19 cellular contexts compared by ENCODE assay signal in the genomic region with DNA sequence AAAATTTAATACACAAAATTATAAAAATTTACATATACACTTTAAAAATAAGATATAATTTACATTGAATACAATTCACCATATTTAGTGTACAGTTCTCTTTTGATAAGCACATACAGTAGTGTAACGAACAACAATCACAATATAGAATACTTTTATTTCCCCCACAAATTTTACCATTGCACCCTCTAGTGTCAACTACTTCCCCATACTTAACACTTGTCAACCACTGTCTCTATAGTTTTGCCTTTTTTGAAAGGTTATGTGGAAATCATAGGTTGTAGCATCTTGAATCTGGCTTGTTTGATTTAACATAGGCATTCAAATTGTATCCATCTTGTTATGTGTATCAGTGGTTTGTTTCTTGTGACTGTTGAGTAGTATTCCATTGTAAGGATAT. TPM values are rescaled to one million over a fixed set of nuclear protein-coding genes. Genes with fewer than 3 reads are reported as not detected.
A peak's percentile ranks its signal among the peaks of the same experiment; 100 is the strongest.
DNase-seq lines count a peak whose midpoint lies in the region; FAIRE-seq and TF ChIP-seq lines count a peak whose summit lies in the region.
"Had no signal": no experiment of that assay in that cellular context is flagged by ENCODE, and none has a peak within 500 bp of the region (broad histone marks: within the 10 kb centered on the region; RNA-seq: fewer than 3 reads in every experiment).

No MANE protein-coding gene starts in this region.

- intact Hi-C loops in esophagus muscularis mucosa (cut with DNase I): no loop called here

- H3K4me2 ChIP-seq in Loucy (ENCODE audit: low read depth, low read length, poor library complexity, severe bottlenecking): no peak overlapping the region
- H3K4me2 ChIP-seq in keratinocyte (ENCODE audit: control insufficient read depth, extremely low read depth, insufficient read depth, low read depth, low read length): no peak overlapping the region
- H3K4me2 ChIP-seq: SK-N-SH had no signal

- H3K9me1 ChIP-seq in keratinocyte (ENCODE audit: control insufficient read depth, extremely low read depth, insufficient read depth, low read length): no peaks in the 10 kb centered on the region

- H3F3A ChIP-seq in Loucy (ENCODE audit: low read depth): no peaks in the 10 kb centered on the region

- H3K27ac Mint-ChIP-seq in progenitor cell of endocrine pancreas: no peak overlapping the region
- H3K27ac Mint-ChIP-seq: naive thymus-derived CD8-positive, alpha-beta T cell; stimulated activated effector memory CD8-positive, alpha-beta T cell treated with anti-CD3 and anti-CD28 coated beads, Interleukin-12 subunit alpha, Interleukin-12 subunit beta, amount 100 ng/mL, for 72 hours had no signal

- TF ChIP-seq POLR2A in esophagus muscularis mucosa (IDR thresholded peaks at IDR 0.05; ENCODE audit: low read depth) (no peak), H54 (IDR thresholded peaks at IDR 0.05; ENCODE audit: low read depth, low read length) (no peak)

- no peaks in the 10 kb centered on the region for H3K4me1 Mint-ChIP-seq in progenitor cell of endocrine pancreas (ENCODE audit: low read depth)
- H3K4me1 Mint-ChIP-seq: naive thymus-derived CD8-positive, alpha-beta T cell; stimulated activated effector memory CD8-positive, alpha-beta T cell treated with anti-CD3 and anti-CD28 coated beads, Interleukin-12 subunit alpha, Interleukin-12 subunit beta, amount 100 ng/mL, for 72 hours had no signal

- peak; percentile 26 for DNase-seq in ELR (ENCODE audit: low read depth)
- DNase-seq in adipocyte (ENCODE audit: low read depth): peak; percentile 8
- DNase-seq in keratinocyte (ENCODE audit: low read depth, low spot score): no peak
- DNase-seq in progenitor cell of endocrine pancreas (ENCODE audit: low spot score, unreplicated experiment): no peak
- DNase-seq in esophagus muscularis mucosa (ENCODE audit: extremely low spot score): no peak
- no peak for DNase-seq in H54 (ENCODE audit: insufficient read length, low spot score)
- DNase-seq: activated CD4-positive, alpha-beta T cell treated with anti-CD3 and anti-CD28 coated beads, Interleukin-2, amount 50 U/mL, for 4 hours; activated naive CD4-positive, alpha-beta T cell treated with anti-CD3 and anti-CD28 coated beads, Interleukin-2, amount 50 U/mL, for 16 hours; C1 segment of cervical spinal cord; dermis blood vessel endothelial cell; DMS 273 treated with DMSO at 0.1 percent for 48 hours; GOT3; mesenchymal stem cell; naive thymus-derived CD8-positive, alpha-beta T cell; NCI-H2029; NCI-H510A; SK-N-SH had no signal

- no peak overlapping the region for H2AFZ ChIP-seq in Loucy (ENCODE audit: low read length)
- H2AFZ ChIP-seq in keratinocyte (ENCODE audit: control insufficient read depth, low read length): no peak overlapping the region

- H3K27me3 Mint-ChIP-seq in progenitor cell of endocrine pancreas: no peaks in the 10 kb centered on the region

- H3K9me3 Mint-ChIP-seq in progenitor cell of endocrine pancreas (ENCODE audit: low read depth): peaks cover 8% of the 10 kb centered on the region
- H3K9me3 Mint-ChIP-seq: stimulated activated effector memory CD8-positive, alpha-beta T cell treated with anti-CD3 and anti-CD28 coated beads, Interleukin-12 subunit alpha, Interleukin-12 subunit beta, amount 100 ng/mL, for 72 hours had no signal

- no peaks in the 10 kb centered on the region for H3K4me1 ChIP-seq in Loucy (ENCODE audit: insufficient read depth, low read length, poor library complexity, severe bottlenecking)
- peaks cover 15% of the 10 kb centered on the region for H3K4me1 ChIP-seq in adipocyte (ENCODE audit: control insufficient read depth, insufficient read depth, low read length)
- H3K4me1 ChIP-seq in keratinocyte (ENCODE audit: control insufficient read depth, extremely low read depth, insufficient read depth, low read length): peaks cover 16% of the 10 kb centered on the region
- H3K4me1 ChIP-seq in esophagus muscularis mucosa: peaks cover 0 to 13% (median 11%) of the 10 kb centered on the region in 4 donors

- H3K4me3 ChIP-seq in Loucy (ENCODE audit: low read length, poor library complexity, severe bottlenecking) (no peak overlapping the region), adipocyte (ENCODE audit: low read length) (no peak overlapping the region), keratinocyte (ENCODE audit: control insufficient read depth in 2 of 3, extremely low read depth in 1 of 3, insufficient read depth in 2 of 3, low read depth in 1 of 3, low read length in 3 of 3) (no peak overlapping the region), esophagus muscularis mucosa (no peak overlapping the region)

- H3K9ac ChIP-seq in Loucy (ENCODE audit: low read depth, low read length, poor library complexity, severe bottlenecking) (no peak overlapping the region), adipocyte (ENCODE audit: low read length) (no peak overlapping the region), keratinocyte (ENCODE audit: control insufficient read depth, extremely low read depth, insufficient read depth, low read length) (no peak overlapping the region)
- H3K9ac ChIP-seq: SK-N-SH had no signal

- dilution Hi-C loops in keratinocyte (cut with MboI; ENCODE audit: extremely low pct_ligation_motif_present, low sequenced_read_pairs): no loop called here

- H3K4me3 Mint-ChIP-seq in progenitor cell of endocrine pancreas (ENCODE audit: low read depth): no peak overlapping the region
- H3K4me3 Mint-ChIP-seq: naive thymus-derived CD8-positive, alpha-beta T cell; stimulated activated effector memory CD8-positive, alpha-beta T cell treated with anti-CD3 and anti-CD28 coated beads, Interleukin-12 subunit alpha, Interleukin-12 subunit beta, amount 100 ng/mL, for 72 hours had no signal

- H3K9me2 ChIP-seq in Loucy (replicated peaks; ENCODE audit: low read depth, low read length): no peaks in the 10 kb centered on the region
- H3K9me2 ChIP-seq: SK-N-SH had no signal

- no peaks in the 10 kb centered on the region for H3K9me3 ChIP-seq in Loucy (ENCODE audit: insufficient read depth, low read depth, low read length)
- no peaks in the 10 kb centered on the region for H3K9me3 ChIP-seq in adipocyte (ENCODE audit: control insufficient read depth, low read length)
- no peaks in the 10 kb centered on the region for H3K9me3 ChIP-seq in keratinocyte (ENCODE audit: control insufficient read depth, low read depth, low read length)
- peaks cover 0 to 7% (median 0%) of the 10 kb centered on the region in 4 donors for H3K9me3 ChIP-seq in esophagus muscularis mucosa
- H3K9me3 ChIP-seq: SK-N-SH had no signal

- no peaks in the 10 kb centered on the region for H4K20me1 ChIP-seq in Loucy (ENCODE audit: insufficient read depth, low read length, poor library complexity, severe bottlenecking)
- H4K20me1 ChIP-seq in keratinocyte (ENCODE audit: control insufficient read depth, extremely low read depth, insufficient read depth, low read length): no peaks in the 10 kb centered on the region

- TF ChIP-seq CTCF in Loucy (conservative IDR thresholded peaks at IDR 0.05; ENCODE audit: low read length) (0 out of 2 replicates have a peak, but pooled peaks have one; percentile 23), keratinocyte (optimal IDR thresholded peaks at IDR 0.05 in 1 of 3, IDR thresholded peaks at IDR 0.05 in 1 of 3, conservative IDR thresholded peaks at IDR 0.05 in 1 of 3; ENCODE audit: extremely low read depth in 1 of 3, insufficient read depth in 2 of 3, low read length in 3 of 3) (peak in 1 of 3 experiments; percentile 6), progenitor cell of endocrine pancreas (IDR thresholded peaks at IDR 0.05; ENCODE audit: unreplicated experiment) (no peak), esophagus muscularis mucosa (IDR thresholded peaks at IDR 0.05) (no peak)

- H3K36me3 ChIP-seq in Loucy (ENCODE audit: insufficient read depth, low read length) (no peaks in the 10 kb centered on the region), adipocyte (ENCODE audit: control insufficient read depth, insufficient read depth, low read length, severe bottlenecking) (no peaks in the 10 kb centered on the region), keratinocyte (ENCODE audit: control insufficient read depth in 2 of 2, extremely low read depth in 1 of 2, insufficient read depth in 2 of 2, low read length in 2 of 2) (peaks cover 0 to 8% of the 10 kb centered on the region in 2 experiments), esophagus muscularis mucosa (no peaks in the 10 kb centered on the region)

- no peaks in the 10 kb centered on the region for H3K27me3 ChIP-seq in Loucy (ENCODE audit: insufficient read depth, low read length, poor library complexity, severe bottlenecking)
- H3K27me3 ChIP-seq in adipocyte (replicated peaks; ENCODE audit: control insufficient read depth, insufficient read depth, low read length): no peaks in the 10 kb centered on the region
- no peaks in the 10 kb centered on the region for H3K27me3 ChIP-seq in keratinocyte (ENCODE audit: control insufficient read depth, extremely low read depth, insufficient read depth, low read length)
- H3K27me3 ChIP-seq in esophagus muscularis mucosa: no peaks in the 10 kb centered on the region

- WGBS in esophagus muscularis mucosa: 97% methylated on average over 1 of the region's 1 CpG

- peaks cover 3% of the 10 kb centered on the region for H3K36me3 Mint-ChIP-seq in progenitor cell of endocrine pancreas (ENCODE audit: insufficient read depth)
- H3K36me3 Mint-ChIP-seq: naive thymus-derived CD8-positive, alpha-beta T cell; stimulated activated effector memory CD8-positive, alpha-beta T cell treated with anti-CD3 and anti-CD28 coated beads, Interleukin-12 subunit alpha, Interleukin-12 subunit beta, amount 100 ng/mL, for 72 hours had no signal

- H3K27ac ChIP-seq in keratinocyte (ENCODE audit: control insufficient read depth, insufficient read depth, low read length) (no peak overlapping the region), esophagus muscularis mucosa (replicated peaks in 1 of 4) (no peak overlapping the region)

- FAIRE-seq in keratinocyte (lab: Jason Lieb, UNC) (peak; percentile 41), H54 (lab: Jason Lieb, UNC) (no peak)

- no peaks in the 10 kb centered on the region for H3K79me2 ChIP-seq in Loucy (ENCODE audit: insufficient read depth, low read length)
- no peaks in the 10 kb centered on the region for H3K79me2 ChIP-seq in keratinocyte (ENCODE audit: control insufficient read depth, insufficient read depth, low read length)

- no peak for TF ChIP-seq EP300 in esophagus muscularis mucosa (IDR thresholded peaks at IDR 0.05)

RNA-seq across cellular contexts. Expression of a gene that starts 21.3 kb away (rescaled TPM):
- polyA plus RNA-seq in keratinocyte: 50.3 to 67.1 TPM (median 58.5 TPM) in 3 replicates
- 21.1 TPM for polyA plus RNA-seq in keratinocyte (2011; ENCODE audit: low read depth)
- 32.5 and 51.0 TPM in 2 replicates for polyA plus RNA-seq in keratinocyte (2011; cell fraction: cytosol; rRNA removed)
- 70.3 and 70.8 TPM in 2 replicates for polyA plus RNA-seq in keratinocyte (2011; cell fraction: nucleus; rRNA removed)
- polyA plus RNA-seq in keratinocyte (2012; ENCODE audit: low replicate concordance): 25.7 and 43.4 TPM in 2 replicates
- 40.7 to 138 TPM (median 115 TPM) in 3 replicates for polyA minus RNA-seq in keratinocyte
- 71.6 TPM for polyA minus RNA-seq in keratinocyte (2011; cell fraction: cytosol; rRNA and poly(A)+ RNA removed)
- 117 and 181 TPM in 2 replicates for polyA minus RNA-seq in keratinocyte (2011; cell fraction: nucleus; rRNA and poly(A)+ RNA removed)
- total RNA-seq in progenitor cell of endocrine pancreas (31.9 and 32.3 TPM in 2 replicates), esophagus muscularis mucosa (10 to 100 TPM; 25.7 to 35.6 (median 29.7) TPM)

Comparison
In these comparisons a context has a peak if more than half of its experiments do, and no peak if none do; other contexts are left out.
1. DNase-seq: peak in ELR (single experiment) and adipocyte (single experiment); none in keratinocyte (single experiment), progenitor cell of endocrine pancreas (single experiment), esophagus muscularis mucosa (single experiment) and H54 (single experiment).